ENCODE assay signal across 17 cellular contexts in the genomic region with DNA sequence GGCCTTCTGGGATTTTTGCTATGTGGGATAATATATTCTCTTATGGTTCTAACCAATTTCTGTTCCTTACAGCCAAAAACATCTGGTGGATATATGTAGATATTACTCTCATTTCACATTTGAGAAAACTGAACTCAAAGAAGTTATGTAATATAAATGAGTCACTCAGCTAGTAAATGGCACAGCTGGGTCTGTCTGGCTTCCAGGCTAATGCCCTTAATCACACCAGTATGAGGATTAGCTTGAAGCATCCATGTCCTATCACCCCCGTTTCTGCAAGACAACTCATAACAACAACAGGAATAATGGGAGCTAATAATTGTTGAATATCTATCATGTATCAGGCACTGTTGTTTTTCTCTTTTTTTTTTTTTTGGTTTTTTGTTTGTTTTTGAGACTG. TPM values are rescaled to one million over a fixed set of nuclear protein-coding genes. Genes with fewer than 3 reads are reported as not detected.
DNase-seq lines count a peak whose midpoint lies in the region; ATAC-seq and TF ChIP-seq lines count a peak whose summit lies in the region.
"Had no signal": no experiment of that assay in that cellular context is flagged by ENCODE, and none has a peak within 500 bp of the region (broad histone marks: within the 10 kb centered on the region; RNA-seq: fewer than 3 reads in every experiment).

No MANE protein-coding gene starts in this region.

- DNase-seq in GM04504 (ENCODE audit: low read depth) (peak; percentile 37), NB4 (ENCODE audit: low read depth) (peak; percentile 55), cardiac fibroblast (ENCODE audit: low read depth in 2 of 2) (peak; percentile 35 to 73), renal cortical epithelial cell (ENCODE audit: low read depth) (peak; percentile 8)
- DNase-seq in stimulated activated CD4-positive, alpha-beta T cell treated with anti-CD3 and anti-CD28 coated beads, Interleukin-4, amount 100 ng/mL, for 4 hours = no peak
- no peak for DNase-seq in activated T-helper 1 cell treated with anti-CD3 and anti-CD28 coated beads, Interleukin-12 subunit alpha, Interleukin-12 subunit beta, Interleukin-2, Interleukin-4 antibody, amounts not matched to agents 30 ng/mL and 10 ng/mL and 1 ng/mL, durations not matched to agents 14 hours and 24 hours and 36 hours (ENCODE audit: low spot score)
- DNase-seq: activated CD4-positive, alpha-beta T cell treated with anti-CD3 and anti-CD28 coated beads for 4 hours; activated T-cell treated with anti-CD3 and anti-CD28 coated beads, Interleukin-2, amount 50 U/mL, for 24 hours; amygdala; COR-L47; cortex of kidney; esophagus squamous epithelium; NCI-H1092 treated with DMSO at 0.1 percent for 48 hours; NCI-H2227 treated with DMSO at 0.1 percent for 48 hours had no signal

- peaks cover 5% of the 10 kb centered on the region for H3K4me1 Mint-ChIP-seq in activated T-helper 1 cell treated with anti-CD3 and anti-CD28 coated beads, Interleukin-12 subunit alpha, Interleukin-12 subunit beta, Interleukin-2, Interleukin-4 antibody, amounts not matched to agents 30 ng/mL and 10 ng/mL and 1 ng/mL, durations not matched to agents 14 hours and 24 hours and 36 hours (ENCODE audit: low read depth)

- TF ChIP-seq CTCF in NB4 (IDR thresholded peaks at IDR 0.05; ENCODE audit: low read depth, low read length) = no peak
- no peak for TF ChIP-seq CTCF in cardiac fibroblast (IDR thresholded peaks at IDR 0.05; ENCODE audit: low read depth, low read length)

- H3K4me3 Mint-ChIP-seq in activated T-helper 1 cell treated with anti-CD3 and anti-CD28 coated beads, Interleukin-12 subunit alpha, Interleukin-12 subunit beta, Interleukin-2, Interleukin-4 antibody, amounts not matched to agents 30 ng/mL and 10 ng/mL and 1 ng/mL, durations not matched to agents 14 hours and 24 hours and 36 hours = no peak overlapping the region
- H3K4me3 Mint-ChIP-seq: activated T-cell treated with anti-CD3 and anti-CD28 coated beads, Interleukin-2, amount 50 U/mL, for 24 hours had no signal

- intact Hi-C loops in activated T-helper 1 cell treated with anti-CD3 and anti-CD28 coated beads, Interleukin-12 subunit alpha, Interleukin-12 subunit beta, Interleukin-2, Interleukin-4 antibody, amounts not matched to agents 30 ng/mL and 10 ng/mL and 1 ng/mL, durations not matched to agents 14 hours and 24 hours and 36 hours (cut with micrococcal nuclease) = no loop called here

- no peaks in the 10 kb centered on the region for H3K9me3 Mint-ChIP-seq in activated T-helper 1 cell treated with anti-CD3 and anti-CD28 coated beads, Interleukin-12 subunit alpha, Interleukin-12 subunit beta, Interleukin-2, Interleukin-4 antibody, amounts not matched to agents 30 ng/mL and 10 ng/mL and 1 ng/mL, durations not matched to agents 14 hours and 24 hours and 36 hours
- H3K9me3 Mint-ChIP-seq: activated T-cell treated with anti-CD3 and anti-CD28 coated beads, Interleukin-2, amount 50 U/mL, for 24 hours had no signal

- H3K4me3 ChIP-seq in NB4 (ENCODE audit: low read depth, low read length) (no peak overlapping the region), cardiac fibroblast (replicated peaks in 1 of 2; ENCODE audit: low read depth in 2 of 2, low read length in 2 of 2) (no peak overlapping the region)
- H3K4me3 ChIP-seq: esophagus squamous epithelium had no signal

- H3K36me3 Mint-ChIP-seq in activated T-helper 1 cell treated with anti-CD3 and anti-CD28 coated beads, Interleukin-12 subunit alpha, Interleukin-12 subunit beta, Interleukin-2, Interleukin-4 antibody, amounts not matched to agents 30 ng/mL and 10 ng/mL and 1 ng/mL, durations not matched to agents 14 hours and 24 hours and 36 hours (ENCODE audit: low read depth) = no peaks in the 10 kb centered on the region

- no peak overlapping the region for H3K27ac Mint-ChIP-seq in activated T-helper 1 cell treated with anti-CD3 and anti-CD28 coated beads, Interleukin-12 subunit alpha, Interleukin-12 subunit beta, Interleukin-2, Interleukin-4 antibody, amounts not matched to agents 30 ng/mL and 10 ng/mL and 1 ng/mL, durations not matched to agents 14 hours and 24 hours and 36 hours
- H3K27ac Mint-ChIP-seq: activated T-cell treated with anti-CD3 and anti-CD28 coated beads, Interleukin-2, amount 50 U/mL, for 24 hours had no signal

- TF ChIP-seq POLR2A in NB4 (IDR thresholded peaks at IDR 0.05; ENCODE audit: extremely low read depth, insufficient read length) = no peak

- no peak for ATAC-seq in HG02870 (IDR thresholded peaks at IDR 0.05; ENCODE audit: unreplicated experiment)
- ATAC-seq in HG03097 (IDR thresholded peaks at IDR 0.05; ENCODE audit: low FRiP score, unreplicated experiment) = no peak
- ATAC-seq: Panc1 had no signal

- peaks cover 2% of the 10 kb centered on the region for H3K27me3 Mint-ChIP-seq in activated T-helper 1 cell treated with anti-CD3 and anti-CD28 coated beads, Interleukin-12 subunit alpha, Interleukin-12 subunit beta, Interleukin-2, Interleukin-4 antibody, amounts not matched to agents 30 ng/mL and 10 ng/mL and 1 ng/mL, durations not matched to agents 14 hours and 24 hours and 36 hours (ENCODE audit: insufficient read depth)
- H3K27me3 Mint-ChIP-seq: activated T-cell treated with anti-CD3 and anti-CD28 coated beads, Interleukin-2, amount 50 U/mL, for 24 hours had no signal

RNA-seq across cellular contexts. Expression of a gene that starts 34.4 kb away (rescaled TPM):
- total RNA-seq in renal cortical epithelial cell = 34.6 and 70.4 TPM in 2 replicates
- total RNA-seq in activated T-helper 1 cell treated with anti-CD3 and anti-CD28 coated beads, Interleukin-12 subunit alpha, Interleukin-12 subunit beta, Interleukin-2, Interleukin-4 antibody, amounts not matched to agents 30 ng/mL and 10 ng/mL and 1 ng/mL, durations not matched to agents 14 hours and 24 hours and 36 hours = 184 and 188 TPM in 2 replicates

Comparison
In these comparisons a context has a peak if more than half of its experiments do, and no peak if none do; other contexts are left out.
1. DNase-seq: peak in GM04504 (single experiment), NB4 (single experiment), cardiac fibroblast (2 of 2) and renal cortical epithelial cell (single experiment); none in stimulated activated CD4-positive, alpha-beta T cell treated with anti-CD3 and anti-CD28 coated beads, Interleukin-4, amount 100 ng/mL, for 4 hours (0 of 2) and activated T-helper 1 cell treated with anti-CD3 and anti-CD28 coated beads, Interleukin-12 subunit alpha, Interleukin-12 subunit beta, Interleukin-2, Interleukin-4 antibody, amounts not matched to agents 30 ng/mL and 10 ng/mL and 1 ng/mL, durations not matched to agents 14 hours and 24 hours and 36 hours (single experiment).